8 cellular contexts compared by ENCODE assay signal in genomic region chr11:86671386-86672006, GRCh38. TPM values are rescaled to one million over a fixed set of nuclear protein-coding genes. Genes with fewer than 3 reads are reported as not detected.
DNase-seq lines count a peak whose midpoint lies in the region; ATAC-seq and TF ChIP-seq lines count a peak whose summit lies in the region.

No MANE protein-coding gene starts in this region.

- H3K27ac ChIP-seq in naive thymus-derived CD4-positive, alpha-beta T cell (ENCODE audit: low read depth, low read length) = peak overlapping the region; percentile 54
- peak overlapping the region; percentile 96 to 98 for H3K27ac ChIP-seq in uterus

- TF ChIP-seq POLR2A in uterus (IDR thresholded peaks at IDR 0.05) = peak in 1 of 2 donors; percentile 33

- H3K36me3 ChIP-seq in naive thymus-derived CD4-positive, alpha-beta T cell (ENCODE audit: control insufficient read depth in 2 of 3, insufficient read depth in 3 of 3, low read length in 3 of 3) = no peaks in the 10 kb centered on the region
- H3K36me3 ChIP-seq in uterus = no peaks in the 10 kb centered on the region

- H3K9me3 ChIP-seq in naive thymus-derived CD4-positive, alpha-beta T cell (ENCODE audit: control insufficient read depth in 2 of 3, low read length in 3 of 3) = no peaks in the 10 kb centered on the region
- H3K9me3 ChIP-seq in uterus = no peaks in the 10 kb centered on the region

- H3K4me3 ChIP-seq in fibroblast of mammary gland (ENCODE audit: control insufficient read depth, low read depth, low read length) (peak overlapping the region; percentile 67), uterus (peak overlapping the region; percentile 76 to 80)
- peak overlapping the region; percentile 68 for H3K4me3 ChIP-seq in naive thymus-derived CD4-positive, alpha-beta T cell (ENCODE audit: low read length)

- H3K27me3 Mint-ChIP-seq in naive thymus-derived CD4-positive, alpha-beta T cell = peaks cover 5 to 42% (median 10%) of the 10 kb centered on the region in 5 donors

- in situ Hi-C loops in G401 (cut with HindIII; ENCODE audit: low sequenced_read_pairs) = no loop called here

- H3K4me3 Mint-ChIP-seq in naive thymus-derived CD4-positive, alpha-beta T cell = peak overlapping the region; percentile 58 to 87 (median 82)

- H3K27me3 ChIP-seq in naive thymus-derived CD4-positive, alpha-beta T cell (ENCODE audit: control insufficient read depth in 2 of 2, insufficient read depth in 2 of 2, low read length in 2 of 2) = no peaks in the 10 kb centered on the region
- no peaks in the 10 kb centered on the region for H3K27me3 ChIP-seq in uterus

- CTCF ChIA-PET in naive thymus-derived CD4-positive, alpha-beta T cell (lab: Charles Lee) = no interaction called here

- no peaks in the 10 kb centered on the region for H3K36me3 Mint-ChIP-seq in naive thymus-derived CD4-positive, alpha-beta T cell

- POLR2A ChIA-PET in naive thymus-derived CD4-positive, alpha-beta T cell (lab: Charles Lee) = no interaction called here

- H3K9me3 Mint-ChIP-seq in naive thymus-derived CD4-positive, alpha-beta T cell = no peaks in the 10 kb centered on the region

- DNase-seq in G401 (ENCODE audit: low spot score) = peak; percentile 61
- DNase-seq in activated CD4-positive, alpha-beta T cell treated with anti-CD3 and anti-CD28 coated beads, Interleukin-2, amount 50 U/mL, for 1 hour = peak; percentile 1
- DNase-seq in fibroblast of mammary gland (ENCODE audit: low read depth) = peak; percentile 41
- peak in 1 of 9 donors; percentile 26 for DNase-seq in naive thymus-derived CD4-positive, alpha-beta T cell
- peak; percentile 80 to 85 for DNase-seq in uterus
- no peak for DNase-seq in NK-92 (lab: John Stamatoyannopoulos, UW; ENCODE audit: unreplicated experiment)
- DNase-seq in NCI-H1930 (lab: John Stamatoyannopoulos, UW) = no peak

- TF ChIP-seq CTCF in fibroblast of mammary gland (conservative IDR thresholded peaks at IDR 0.05; ENCODE audit: control insufficient read depth, insufficient read depth, low read depth, low read length) (no peak), uterus (IDR thresholded peaks at IDR 0.05) (no peak)

- peak; percentile 18 for ATAC-seq in HG03442 (IDR thresholded peaks at IDR 0.05; ENCODE audit: unreplicated experiment)
- no peak for ATAC-seq in naive thymus-derived CD4-positive, alpha-beta T cell

- intact Hi-C loops in naive thymus-derived CD4-positive, alpha-beta T cell (cut with micrococcal nuclease) = loop anchor here (5.0 kb wide), 2 partner anchors 131 to 366 kb away; partner anchors contain the start of genes PRSS23 (in 1 of the 2) and TMEM135 (in 1 of the 2)
- intact Hi-C loops in uterus (cut with DNase I; ENCODE audit: low total_unique reads) = no loop called here

- no peaks in the 10 kb centered on the region for H3K4me1 ChIP-seq in naive thymus-derived CD4-positive, alpha-beta T cell (ENCODE audit: control insufficient read depth in 2 of 2, insufficient read depth in 2 of 2, low read length in 2 of 2)
- peaks cover 3 to 4% of the 10 kb centered on the region in 2 donors for H3K4me1 ChIP-seq in uterus

- H3K27ac Mint-ChIP-seq in naive thymus-derived CD4-positive, alpha-beta T cell = peak overlapping the region in 6 of 9 donors; percentile 17 to 80 (median 56)

- H3K4me1 Mint-ChIP-seq in naive thymus-derived CD4-positive, alpha-beta T cell = peaks cover 10 to 29% (median 16%) of the 10 kb centered on the region in 7 donors

RNA-seq across cellular contexts. Expression of gene ME3, which starts 0.9 kb away (rescaled TPM):
- total RNA-seq in G401 (2014; rRNA removed; shearing (Covaris generic)) = 28.7 and 35.1 TPM in 2 replicates
- total RNA-seq in naive thymus-derived CD4-positive, alpha-beta T cell = 10 to 100 TPM in 1 of 5 experiments, 1 to 10 TPM in 4; 2.2 to 13.7 (median 7.0) TPM
- 1 to 10 TPM in 1 of 2 donors, under 1 TPM in 1; 0.48 to 2.1 TPM for polyA plus RNA-seq in naive thymus-derived CD4-positive, alpha-beta T cell
- 100 to 1,000 TPM in 1 of 4 donors, 10 to 100 TPM in 3; 44.3 to 169 (median 54.2) TPM for total RNA-seq in uterus

Comparison
In these comparisons a context has a peak if more than half of its experiments do, and no peak if none do; other contexts are left out.
1. DNase-seq: peak in G401 (single experiment), activated CD4-positive, alpha-beta T cell treated with anti-CD3 and anti-CD28 coated beads, Interleukin-2, amount 50 U/mL, for 1 hour (single experiment), fibroblast of mammary gland (single experiment) and uterus (2 of 2); none in NK-92 (single experiment) and NCI-H1930 (0 of 2).
2. Peak in every context shown above with its lines, with median percentiles within 50 percentile points of each other: H3K4me3 ChIP-seq.